9 cellular contexts compared by ENCODE assay signal in the genomic region with DNA sequence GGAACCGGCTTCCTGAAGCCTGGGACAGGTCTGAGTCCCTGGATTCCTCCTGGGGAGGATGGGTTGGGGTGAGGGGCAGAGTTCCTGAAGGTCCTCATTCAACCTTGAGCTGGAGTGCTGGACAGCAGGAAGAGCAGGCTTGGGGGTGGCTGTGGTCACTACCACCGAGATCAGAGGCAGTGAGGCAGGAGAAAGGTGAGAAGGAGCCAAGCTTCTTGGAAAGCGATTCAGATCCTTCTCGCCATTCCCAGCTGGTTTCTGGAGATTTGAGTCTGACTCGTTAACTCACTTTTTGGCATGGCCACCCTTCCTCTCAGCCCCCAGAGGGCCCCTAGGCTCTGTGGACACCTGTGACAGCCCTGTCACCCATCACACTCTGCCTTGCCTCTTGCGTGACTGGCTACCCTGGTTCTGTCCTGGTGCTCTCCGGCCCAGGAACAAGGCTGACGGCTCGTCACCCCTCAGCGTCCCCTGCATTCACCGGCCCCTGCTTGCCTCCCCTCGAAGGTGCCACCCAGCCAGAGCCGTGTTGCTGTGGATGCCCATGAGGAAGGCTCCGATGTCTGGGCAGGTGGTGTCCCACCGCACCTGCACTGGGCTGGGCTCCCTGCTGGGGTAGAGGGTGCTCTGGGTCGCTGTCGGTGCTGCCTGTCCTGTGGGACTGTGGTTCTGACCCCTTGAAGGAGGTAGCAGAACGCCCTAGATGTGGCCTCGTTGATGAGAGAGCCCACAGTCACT. TPM values are rescaled to one million over a fixed set of nuclear protein-coding genes. Genes with fewer than 3 reads are reported as not detected.
A peak's percentile ranks its signal among the peaks of the same experiment; 100 is the strongest.
DNase-seq lines count a peak whose midpoint lies in the region; TF ChIP-seq lines count a peak whose summit lies in the region.
"Had no signal": no experiment of that assay in that cellular context is flagged by ENCODE, and none has a peak within 500 bp of the region (broad histone marks: within the 10 kb centered on the region; RNA-seq: fewer than 3 reads in every experiment).

No MANE protein-coding gene starts in this region.

- WGBS in H9 (ENCODE audit: extremely low coverage, insufficient read length, low lambda C conversion rate): no CpG with 5 or more reads among the region's 19 CpGs
- 56 to 80% (median 77%) methylated on average over 5 to 19 of the region's 19 CpGs for whole genome bisulfite sequencing in stomach, 5 donors

- H3K23me2 ChIP-seq in H9 (ENCODE audit: insufficient read length, low read depth, low read length, poor library complexity, severe bottlenecking): no peaks in the 10 kb centered on the region

- no peak overlapping the region for H2BK120ac ChIP-seq in H9 (ENCODE audit: low read depth, low read length, poor library complexity, severe bottlenecking)

- no peak for TF ChIP-seq POLR2A in stomach (IDR thresholded peaks at IDR 0.05)

- no peaks in the 10 kb centered on the region for H3K36me3 ChIP-seq in stomach

- H3K4me3 Mint-ChIP-seq in H9: no peak overlapping the region

- H3K9ac ChIP-seq in H9 (ENCODE audit: extremely low read depth, insufficient read length, low read length): no peak overlapping the region

- intact Hi-C loops in stomach (cut with DNase I; ENCODE audit: low total_unique reads): no loop called here

- no peak overlapping the region for H3K23ac ChIP-seq in H9 (ENCODE audit: insufficient read length, low read depth, low read length)

- H3K27ac Mint-ChIP-seq in H9: no peak overlapping the region

- H3K27ac ChIP-seq in H9 (ENCODE audit: insufficient read length, low read depth, low read length): no peak overlapping the region
- peak overlapping the region; percentile 79 for H3K27ac ChIP-seq in angular gyrus (ENCODE audit: low read depth, low read length)
- peak overlapping the region; percentile 83 to 95 (median 89) for H3K27ac ChIP-seq in stomach

- no peak for TF ChIP-seq EP300 in stomach (IDR thresholded peaks at IDR 0.05)

- H3K79me1 ChIP-seq in H9 (ENCODE audit: insufficient read depth, low read depth, low read length, poor library complexity, severe bottlenecking): no peaks in the 10 kb centered on the region

- H3K9me3 ChIP-seq in H9 (ENCODE audit: control insufficient read depth, low read depth, low read length) (no peaks in the 10 kb centered on the region), stomach (no peaks in the 10 kb centered on the region)

- H3K14ac ChIP-seq in H9 (ENCODE audit: insufficient read depth, low read length): peak overlapping the region; percentile 15; the same call in 1 of the 2 replicates

- H3K27me3 ChIP-seq in H9 (ENCODE audit: insufficient read depth, low read length): no peaks in the 10 kb centered on the region
- no peaks in the 10 kb centered on the region for H3K27me3 ChIP-seq in stomach

- no peaks in the 10 kb centered on the region for H3K4me1 ChIP-seq in H9 (ENCODE audit: insufficient read depth, low read length)
- H3K4me1 ChIP-seq in stomach: peaks cover 19 to 34% (median 28%) of the 10 kb centered on the region in 4 donors

- H2BK15ac ChIP-seq in H9 (ENCODE audit: low read depth, low read length): no peak overlapping the region

- no peaks in the 10 kb centered on the region for H4K20me1 ChIP-seq in H9 (ENCODE audit: control insufficient read depth, insufficient read depth, insufficient read length)

- no peak overlapping the region for H2AK5ac ChIP-seq in H9 (ENCODE audit: insufficient read length, low read length)

- H3K4me1 Mint-ChIP-seq in H9: peaks cover 13 to 21% of the 10 kb centered on the region in 2 experiments

- no peaks in the 10 kb centered on the region for H3K79me2 ChIP-seq in H9 (ENCODE audit: insufficient read depth, low read length)

- peak; percentile 30 for DNase-seq in H9
- peak; percentile 82 for DNase-seq in kidney tubule cell (ENCODE audit: low spot score)
- DNase-seq in stomach: no peak
- no peak for DNase-seq in KG1 (lab: John Stamatoyannopoulos, UW)
- no peak for DNase-seq in iPS-NIHi11 (ENCODE audit: low spot score)
- DNase-seq in SKM-1 (lab: John Stamatoyannopoulos, UW; ENCODE audit: unreplicated experiment): no peak
- no peak for DNase-seq in AML-193 (lab: John Stamatoyannopoulos, UW)
- DNase-seq: GDM1 had no signal

- H4K91ac ChIP-seq in H9 (ENCODE audit: insufficient read length, low read depth, low read length): no peak overlapping the region

- H3K4me2 ChIP-seq in H9 (ENCODE audit: insufficient read depth, insufficient read length, low read length): no peak overlapping the region

- H2AFZ ChIP-seq in H9 (ENCODE audit: low read length): no peak overlapping the region

- H4K5ac ChIP-seq in H9 (ENCODE audit: insufficient read length, low read depth, low read length): no peak overlapping the region

- no peak overlapping the region for H2BK20ac ChIP-seq in H9 (ENCODE audit: low read depth, low read length, poor library complexity, severe bottlenecking)

- no peak overlapping the region for H3K4ac ChIP-seq in H9 (ENCODE audit: low read depth, low read length)

- no peak overlapping the region for H2BK12ac ChIP-seq in H9 (ENCODE audit: insufficient read length, low read depth, low read length)

- TF ChIP-seq CTCF in H9 (conservative IDR thresholded peaks at IDR 0.05): no peak
- TF ChIP-seq CTCF in stomach (IDR thresholded peaks at IDR 0.05): no peak

- H2BK5ac ChIP-seq in H9 (ENCODE audit: insufficient read length, low read length): no peak overlapping the region

- no peaks in the 10 kb centered on the region for H3K36me3 Mint-ChIP-seq in H9 (ENCODE audit: insufficient read depth in 1 of 3, low read depth in 3 of 3)

- H3K9me3 Mint-ChIP-seq in H9: no peaks in the 10 kb centered on the region

- H3K27me3 Mint-ChIP-seq in H9 (ENCODE audit: low read depth): peaks cover 3% of the 10 kb centered on the region

- H3K56ac ChIP-seq in H9 (ENCODE audit: insufficient read length, low read depth, low read length): no peak overlapping the region

- no peak overlapping the region for H3T11ph ChIP-seq in H9 (ENCODE audit: low read length)

- H3K18ac ChIP-seq in H9 (ENCODE audit: insufficient read length, low read depth, low read length): peak overlapping the region; percentile 44

- H4K8ac ChIP-seq in H9 (replicated peaks; ENCODE audit: insufficient read length, low read depth, low read length): no peak overlapping the region

- no peak overlapping the region for H3K4me3 ChIP-seq in stomach

RNA-seq across cellular contexts. Expression of a gene that starts 9.7 kb away (rescaled TPM):
- total RNA-seq in H9 (2021) (29.0 and 30.3 TPM in 2 replicates), stomach (10 to 100 TPM; 37.4 to 100.0 (median 66.1) TPM)
- polyA plus RNA-seq in stomach: 10 to 100 TPM; 20.9 to 34.4 (median 29.4) TPM

RNA-seq across cellular contexts. Expression of a gene that starts 31.8 kb away (rescaled TPM):
- total RNA-seq in H9 (2021) (0.42 and 0.66 TPM in 2 replicates), stomach (10 to 100 TPM in 2 of 5 donors, 1 to 10 TPM in 3; 4.2 to 23.9 (median 7.1) TPM)
- under 1 TPM in 2 of 3 donors, not detected in 1; 0.31 to 0.40 TPM for polyA plus RNA-seq in stomach

RNA-seq across cellular contexts. Expression of a gene that starts 44.9 kb away (rescaled TPM):
- 69.8 and 76.4 TPM in 2 replicates for total RNA-seq in H9 (2021)
- total RNA-seq in stomach: 100 to 1,000 TPM in 4 of 5 donors, 10 to 100 TPM in 1; 94.5 to 625 (median 434) TPM
- 100 to 1,000 TPM in 2 of 3 donors, 10 to 100 TPM in 1; 63.4 to 212 (median 172) TPM for polyA plus RNA-seq in stomach

Comparison
In these comparisons a context has a peak if more than half of its experiments do, and no peak if none do; other contexts are left out.
1. DNase-seq: peak in H9 (single experiment) and kidney tubule cell (single experiment); none in stomach (single experiment), KG1 (single experiment), iPS-NIHi11 (single experiment), SKM-1 (single experiment) and AML-193 (0 of 2).